8 cellular contexts compared by ENCODE assay signal in the genomic region with DNA sequence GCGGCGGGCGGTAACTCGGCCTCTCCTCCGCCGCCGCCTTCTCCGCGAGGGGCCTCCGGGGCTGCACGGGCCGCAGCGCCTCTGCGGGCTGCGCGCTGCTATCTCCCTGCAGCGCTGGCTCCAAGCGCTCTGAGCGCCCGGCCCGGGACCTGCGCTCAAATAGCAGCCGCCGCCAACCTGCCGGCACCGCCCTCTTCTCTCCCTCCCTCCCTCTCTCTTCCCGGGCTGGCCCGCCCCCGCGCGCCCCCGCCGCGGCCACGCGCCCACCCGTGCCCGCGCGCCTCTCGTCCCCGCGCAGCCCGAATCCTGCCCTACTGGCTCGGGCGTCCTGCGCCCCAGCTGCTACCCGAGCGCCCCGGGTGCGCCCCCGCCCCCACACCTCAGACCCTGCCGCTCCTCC. TPM values are rescaled to one million over a fixed set of nuclear protein-coding genes. Genes with fewer than 3 reads are reported as not detected.
A peak's percentile ranks its signal among the peaks of the same experiment; 100 is the strongest.
DNase-seq lines count a peak whose midpoint lies in the region; ATAC-seq and TF ChIP-seq lines count a peak whose summit lies in the region.

A gene (minus strand): TSS at position 131 of the 400 bp plus-strand sequence. CDS start 211 bp downstream, outside the sequence.

- H3K27ac Mint-ChIP-seq in activated naive CD4-positive, alpha-beta T cell treated with anti-CD3 and anti-CD28 coated beads, Interleukin-2, amount 10 ng/mL, durations not matched to agents 7 days and 5 days: no peak within 1 kb of the TSS

- TF ChIP-seq POLR2A in vagina (IDR thresholded peaks at IDR 0.05): peak in 1 of 2 donors; percentile 21

- H3K36me3 Mint-ChIP-seq in activated naive CD4-positive, alpha-beta T cell treated with anti-CD3 and anti-CD28 coated beads, Interleukin-2, amount 10 ng/mL, durations not matched to agents 7 days and 5 days: no peaks in the 10 kb centered on the region

- H3K4me3 ChIP-seq in H7 (ENCODE audit: insufficient read depth, low read depth, low read length) (peak within 1 kb of the TSS; percentile 59), Panc1 (ENCODE audit: low read depth in 2 of 2, low read length in 2 of 2) (peak within 1 kb of the TSS; percentile 16 to 40; a peak in 3 of 4 replicates), vagina (peak within 1 kb of the TSS; percentile 48 to 85)

- no TSS peak for BruUV-seq in Panc1 (replicated peaks; lab: Mats Ljungman, UMichigan)

- intact Hi-C loops in Panc1 (cut with micrococcal nuclease; ENCODE audit: unreplicated experiment) (no loop called here), sciatic nerve (cut with DNase I) (no loop called here), vagina (cut with DNase I) (no loop called here)

- H3K36me3 ChIP-seq in H7 (replicated peaks; ENCODE audit: control insufficient read depth, insufficient read depth, low read length) (no peaks in the 10 kb centered on the region), Panc1 (ENCODE audit: control insufficient read depth, insufficient read depth, low read length) (no peaks in the 10 kb centered on the region), vagina (no peaks in the 10 kb centered on the region)

- no peak within 1 kb of the TSS for H3K27ac ChIP-seq in Panc1 (ENCODE audit: low read length)
- peak within 1 kb of the TSS; percentile 72 for H3K27ac ChIP-seq in vagina

- CTCF ChIA-PET in Panc1 (lab: Charles Lee): no interaction called here
- CTCF ChIA-PET in activated naive CD4-positive, alpha-beta T cell treated with anti-CD3 and anti-CD28 coated beads, Interleukin-2, amount 10 ng/mL, durations not matched to agents 7 days and 5 days (lab: Charles Lee): interaction anchor here (1.0 to 1.9 kb wide), 2 partner anchors 39 to 66 kb away, joined by 3 to 5 read pairs; no protein-coding TSS in a partner anchor

- H3K27me3 Mint-ChIP-seq in activated naive CD4-positive, alpha-beta T cell treated with anti-CD3 and anti-CD28 coated beads, Interleukin-2, amount 10 ng/mL, durations not matched to agents 7 days and 5 days: peaks cover 88% of the 10 kb centered on the region

- H3K9me3 ChIP-seq in Panc1 (ENCODE audit: control insufficient read depth, insufficient read depth, low read depth, low read length): no peaks in the 10 kb centered on the region
- no peaks in the 10 kb centered on the region for H3K9me3 ChIP-seq in vagina

- H3K27me3 ChIP-seq in H7 (ENCODE audit: control insufficient read depth, insufficient read depth, low read length) (peaks cover 29% of the 10 kb centered on the region), Panc1 (ENCODE audit: control insufficient read depth, insufficient read depth, low read length) (no peaks in the 10 kb centered on the region; the same call in 1 of the 2 replicates), vagina (no peaks in the 10 kb centered on the region)

- peak; percentile 97 for DNase-seq in H7
- no peak for DNase-seq in Panc1 (ENCODE audit: low read depth, low spot score)
- peak; percentile 75 for DNase-seq in activated naive CD4-positive, alpha-beta T cell treated with anti-CD3 and anti-CD28 coated beads, Interleukin-2, amount 10 ng/mL, durations not matched to agents 7 days and 5 days
- DNase-seq in hepatic stellate cell (ENCODE audit: low spot score): peak; percentile 28
- DNase-seq in sciatic nerve (ENCODE audit: low spot score): peak; percentile 74
- no peak for DNase-seq in vagina (ENCODE audit: extremely low spot score in 2 of 2)
- DNase-seq in DMS153 (lab: John Stamatoyannopoulos, UW): no peak

- H3K4me3 Mint-ChIP-seq in activated naive CD4-positive, alpha-beta T cell treated with anti-CD3 and anti-CD28 coated beads, Interleukin-2, amount 10 ng/mL, durations not matched to agents 7 days and 5 days: peak within 1 kb of the TSS; percentile 55

- no peaks in the 10 kb centered on the region for H3K4me1 Mint-ChIP-seq in activated naive CD4-positive, alpha-beta T cell treated with anti-CD3 and anti-CD28 coated beads, Interleukin-2, amount 10 ng/mL, durations not matched to agents 7 days and 5 days

- in situ Hi-C loops in Panc1 (cut with HindIII; ENCODE audit: low pct_unique_long_range_greater_than_20kb, low sequenced_read_pairs): no loop called here

- no peaks in the 10 kb centered on the region for H3K9me3 Mint-ChIP-seq in activated naive CD4-positive, alpha-beta T cell treated with anti-CD3 and anti-CD28 coated beads, Interleukin-2, amount 10 ng/mL, durations not matched to agents 7 days and 5 days

- POLR2A ChIA-PET in Panc1 (lab: Charles Lee): no interaction called here

- H3K4me1 ChIP-seq in Panc1 (ENCODE audit: control insufficient read depth, insufficient read depth, low read length) (no peaks in the 10 kb centered on the region), vagina (peaks cover 12% of the 10 kb centered on the region)

- ATAC-seq in Panc1 (peak; percentile 86), sciatic nerve (peak; percentile 84), HG03342 (IDR thresholded peaks at IDR 0.05; ENCODE audit: unreplicated experiment) (no peak)

- TF ChIP-seq CTCF in Panc1 (IDR thresholded peaks at IDR 0.05) (no peak), vagina (IDR thresholded peaks at IDR 0.05) (no peak)

RNA-seq across cellular contexts. Expression of the gene that starts here (rescaled TPM):
- 5.5 and 5.9 TPM in 2 replicates for total RNA-seq in H7 (2014; rRNA removed; shearing (Covaris generic))
- 0.59 TPM for total RNA-seq in Panc1 (2021; ENCODE audit: unreplicated experiment)
- polyA plus RNA-seq in Panc1 (2012; ENCODE audit: insufficient read length): 1.3 TPM
- total RNA-seq in sciatic nerve: 1.8 TPM
- 2.5 TPM for total RNA-seq in vagina

Comparison
In these comparisons a context has a peak if more than half of its experiments do, and no peak if none do; other contexts are left out.
1. DNase-seq: peak in H7 (single experiment), activated naive CD4-positive, alpha-beta T cell treated with anti-CD3 and anti-CD28 coated beads, Interleukin-2, amount 10 ng/mL, durations not matched to agents 7 days and 5 days (single experiment), hepatic stellate cell (single experiment) and sciatic nerve (single experiment); none in Panc1 (single experiment), vagina (0 of 2) and DMS153 (single experiment).
2. Peak in every context shown above with its lines, with median percentiles within 50 percentile points of each other: H3K4me3 ChIP-seq.